8 cellular contexts compared by ENCODE assay signal in the genomic region with DNA sequence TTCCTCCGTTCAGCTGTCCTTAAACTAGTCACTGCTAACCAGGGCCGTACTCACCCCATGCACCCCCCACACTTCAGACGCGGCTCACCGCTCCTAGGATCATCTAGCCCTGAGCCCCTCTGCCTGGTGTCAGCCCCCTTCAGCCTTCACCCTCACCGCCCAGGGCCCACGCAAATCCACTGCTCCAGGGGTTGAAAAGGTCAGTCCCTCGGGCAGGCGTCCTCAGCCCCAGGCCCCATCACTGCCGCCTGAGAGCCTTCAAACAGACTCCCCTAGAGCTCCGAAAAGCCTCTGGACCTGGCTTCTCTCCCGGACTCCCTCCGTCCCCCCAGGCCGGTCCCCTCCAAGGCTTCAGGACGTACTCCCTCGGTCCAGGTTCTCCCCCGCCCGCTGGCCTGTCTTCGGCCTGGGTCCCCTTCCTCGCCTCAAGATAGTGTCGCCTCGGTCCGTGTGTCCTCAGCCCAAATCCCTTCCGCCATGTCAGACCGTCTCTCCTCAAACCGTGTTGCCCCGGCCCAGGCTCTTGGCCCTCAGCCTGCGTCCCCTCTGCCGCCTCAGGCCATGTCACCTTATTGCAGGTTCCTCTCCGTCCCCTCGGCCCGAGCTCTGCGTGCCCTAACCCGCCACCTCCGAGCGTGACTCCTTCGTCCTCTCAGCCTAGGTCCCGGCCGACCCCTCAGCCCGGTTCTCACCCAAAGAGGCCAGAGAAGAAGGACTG. TPM values are rescaled to one million over a fixed set of nuclear protein-coding genes. Genes with fewer than 3 reads are reported as not detected.
DNase-seq lines count a peak whose midpoint lies in the region; ATAC-seq and TF ChIP-seq lines count a peak whose summit lies in the region.

No MANE protein-coding gene starts in this region.

- TF ChIP-seq CTCF in mammary epithelial cell (conservative IDR thresholded peaks at IDR 0.05 in 1 of 2, IDR thresholded peaks at IDR 0.05 in 1 of 2; ENCODE audit: extremely low read depth in 1 of 2, insufficient read depth in 1 of 2, low read depth in 1 of 2, low read length in 2 of 2) (no peak), mucosa of descending colon (IDR thresholded peaks at IDR 0.05) (no peak)

- H4K20me1 ChIP-seq in mammary epithelial cell (ENCODE audit: insufficient read depth, low read length), result no peaks in the 10 kb centered on the region

- no peaks in the 10 kb centered on the region for H3K36me3 ChIP-seq in mammary epithelial cell (ENCODE audit: insufficient read depth, low read length)
- H3K36me3 ChIP-seq in mucosa of descending colon (ENCODE audit: low read depth), result peaks cover 5% of the 10 kb centered on the region

- peak overlapping the region; percentile 98 to 100 (median 98) for H3K27ac Mint-ChIP-seq in IgD-negative memory B cell

- H2AFZ ChIP-seq in mammary epithelial cell (ENCODE audit: low read depth, low read length), result peak overlapping the region; percentile 89

- in situ Hi-C loops in mammary epithelial cell (cut with MboI; ENCODE audit: low sequenced_read_pairs in 2 of 2), result loop anchor here in 1 of 2 donors (5.0 to 10.0 kb wide), 2 partner anchors 88 to 180 kb away; no protein-coding TSS in a partner anchor

- BruUV-seq in mammary epithelial cell (replicated peaks; lab: Mats Ljungman, UMichigan), result no TSS peak

- whole genome bisulfite sequencing in mammary epithelial cell (ENCODE audit: low coverage, missing lambda C conversion rate), result 6% methylated on average over 23 of the region's 40 CpGs

- H3K9me3 ChIP-seq in mammary epithelial cell (replicated peaks; ENCODE audit: insufficient read depth, low read length) (no peaks in the 10 kb centered on the region), mucosa of descending colon (no peaks in the 10 kb centered on the region)

- peak overlapping the region; percentile 98 for H3K4me2 ChIP-seq in mammary epithelial cell (ENCODE audit: insufficient read depth, low read depth, low read length)

- H3K4me3 ChIP-seq in mammary epithelial cell (replicated peaks in 1 of 3; ENCODE audit: insufficient read depth in 1 of 3, low read depth in 2 of 3, low read length in 3 of 3), result peak overlapping the region; percentile 84 to 99 (median 91)
- peak overlapping the region; percentile 92 for H3K4me3 ChIP-seq in mucosa of descending colon

- H3K4me3 Mint-ChIP-seq in IgD-negative memory B cell, result peak overlapping the region; percentile 97 to 99 (median 98)

- peaks cover 53% of the 10 kb centered on the region for H3K79me2 ChIP-seq in mammary epithelial cell (ENCODE audit: insufficient read depth, low read length)

- intact Hi-C loops in mammary epithelial cell (cut with micrococcal nuclease), result no loop called here
- intact Hi-C loops in mucosa of descending colon (cut with DNase I, micrococcal nuclease), result loop anchor here in 1 of 2 donors (10.0 kb wide), 1 partner anchor 90 kb away; a partner anchor contains a TSS

- CTCF ChIA-PET in mammary epithelial cell (lab: Charles Lee; ENCODE audit: low non-redundant PET), result no interaction called here

- ATAC-seq in GM18511 (IDR thresholded peaks at IDR 0.05; ENCODE audit: unreplicated experiment) (peak; percentile 2), mucosa of descending colon (no peak)

- dilution Hi-C loops in mammary epithelial cell (cut with HindIII; ENCODE audit: low sequenced_read_pairs), result no loop called here

- DNase-seq in mammary epithelial cell, result no peak
- peak in 1 of 3 donors; percentile 51 for DNase-seq in mucosa of descending colon
- no peak for DNase-seq in cerebellum (ENCODE audit: low spot score)
- DNase-seq in NCI-H510A treated with DMSO at 0.1 percent for 48 hours (lab: John Stamatoyannopoulos, UW), result no peak
- no peak for DNase-seq in activated CD8-positive, alpha-beta memory T cell treated with anti-CD3 and anti-CD28 coated beads, Interleukin-2, amount 50 U/mL, for 4 hours
- no peak for DNase-seq in epidermal melanocyte (ENCODE audit: insufficient read length, low spot score)

- peaks cover 41 to 54% (median 42%) of the 10 kb centered on the region in 3 donors for H3K4me1 Mint-ChIP-seq in IgD-negative memory B cell

- no peaks in the 10 kb centered on the region for H3K9me3 Mint-ChIP-seq in IgD-negative memory B cell

- peaks cover 33% of the 10 kb centered on the region for H3K4me1 ChIP-seq in mammary epithelial cell (ENCODE audit: insufficient read depth, low read length)
- peaks cover 30% of the 10 kb centered on the region for H3K4me1 ChIP-seq in mucosa of descending colon (ENCODE audit: low read depth)

- H3K27me3 ChIP-seq in mammary epithelial cell (ENCODE audit: insufficient read depth, low read length), result no peaks in the 10 kb centered on the region

- H3K36me3 Mint-ChIP-seq in IgD-negative memory B cell, result peaks cover 2% of the 10 kb centered on the region

- H3K27me3 Mint-ChIP-seq in IgD-negative memory B cell, result no peaks in the 10 kb centered on the region

- H3K9ac ChIP-seq in mammary epithelial cell (ENCODE audit: insufficient read depth, low read length), result peak overlapping the region; percentile 97

- peak overlapping the region; percentile 85 for H3K27ac ChIP-seq in mammary epithelial cell (ENCODE audit: insufficient read depth, low read depth, low read length)

RNA-seq across cellular contexts. Expression of a gene that starts 0.6 kb away (rescaled TPM):
- 95.3 TPM for polyA plus RNA-seq in IgD-negative memory B cell
- total RNA-seq in mammary epithelial cell, result 10 to 100 TPM; 46.0 to 70.7 TPM
- 78.6 TPM for polyA plus RNA-seq in mammary epithelial cell
- 91.8 TPM for polyA minus RNA-seq in mammary epithelial cell
- 100 to 1,000 TPM; 109 to 145 (median 124) TPM for total RNA-seq in mucosa of descending colon
- total RNA-seq in cerebellum, result 39.9 TPM

RNA-seq across cellular contexts. Expression of a gene that starts 30.3 kb away (rescaled TPM):
- polyA plus RNA-seq in IgD-negative memory B cell (6.5 TPM), mammary epithelial cell (8.1 TPM)
- total RNA-seq in mammary epithelial cell (10 to 100 TPM in 1 of 2 donors, 1 to 10 TPM in 1; 1.5 to 10.8 TPM), mucosa of descending colon (1 to 10 TPM; 5.5 to 8.9 (median 8.9) TPM), cerebellum (5.9 TPM)
- 30.4 TPM for polyA minus RNA-seq in mammary epithelial cell

RNA-seq across cellular contexts. Expression of a gene that starts 42.6 kb away (rescaled TPM):
- polyA plus RNA-seq in IgD-negative memory B cell (not detected), mammary epithelial cell (0.07 TPM)
- total RNA-seq in mammary epithelial cell (under 1 TPM; under 0.01 to 0.19 TPM), mucosa of descending colon (10 to 100 TPM in 1 of 3 donors, 1 to 10 TPM in 1, under 1 TPM in 1; 0.75 to 17.5 (median 2.1) TPM), cerebellum (26.5 TPM)
- not detected for polyA minus RNA-seq in mammary epithelial cell

RNA-seq across cellular contexts. Expression of a gene that starts 58.6 kb away (rescaled TPM):
- polyA plus RNA-seq in IgD-negative memory B cell (not detected), mammary epithelial cell (not detected)
- total RNA-seq in mammary epithelial cell (not detected), mucosa of descending colon (under 1 TPM in 1 of 3 donors, not detected in 2; 0.22 TPM), cerebellum (0.91 TPM)
- not detected for polyA minus RNA-seq in mammary epithelial cell
